ENCODE assay signal across 15 cellular contexts in the genomic region with DNA sequence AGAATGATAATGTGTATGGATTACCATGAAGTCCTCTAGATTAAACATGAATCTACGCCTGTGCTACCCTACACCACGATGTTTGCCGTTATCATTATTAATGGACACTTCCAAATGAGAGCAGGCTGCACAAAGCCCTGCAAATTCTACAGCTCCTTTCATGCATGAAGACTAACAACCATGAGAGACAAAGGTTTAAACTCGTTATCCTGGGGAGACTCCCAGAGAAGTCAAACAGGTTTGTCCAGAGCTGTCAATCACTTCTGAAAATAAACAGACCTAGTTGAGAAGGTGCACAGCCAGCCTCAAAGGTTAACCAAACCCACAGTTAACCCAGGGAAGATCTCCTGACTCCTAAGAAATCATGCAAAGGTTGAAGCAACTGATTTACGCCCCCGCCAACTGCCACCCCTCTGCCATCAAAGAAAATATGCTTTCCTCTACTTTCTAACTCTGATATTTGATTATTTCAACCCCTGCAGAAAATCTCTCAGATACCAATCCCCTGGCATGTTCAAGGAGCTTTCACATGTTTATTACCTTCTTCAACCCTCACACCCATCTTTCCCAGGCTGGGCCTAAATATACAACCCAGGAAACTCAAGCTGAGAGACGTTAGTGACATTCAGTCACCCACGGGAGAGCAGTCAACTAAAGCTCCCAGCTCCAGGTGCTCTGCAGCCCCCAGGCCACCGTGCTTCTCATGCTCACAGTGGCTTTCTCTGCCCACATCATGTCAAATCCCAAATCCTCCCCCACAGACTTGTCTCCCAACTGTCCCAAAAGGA. TPM values are rescaled to one million over a fixed set of nuclear protein-coding genes. Genes with fewer than 3 reads are reported as not detected.
DNase-seq lines count a peak whose midpoint lies in the region; TF ChIP-seq lines count a peak whose summit lies in the region.
"Had no signal": no experiment of that assay in that cellular context is flagged by ENCODE, and none has a peak within 500 bp of the region (broad histone marks: within the 10 kb centered on the region; RNA-seq: fewer than 3 reads in every experiment).

No MANE protein-coding gene starts in this region.

- peak; percentile 35 for DNase-seq in NCI-H1436 (lab: John Stamatoyannopoulos, UW)
- no peak for DNase-seq in NCI-H1436 treated with DMSO at 0.1 percent for 48 hours (lab: John Stamatoyannopoulos, UW)
- DNase-seq in NCI-H526 (lab: John Stamatoyannopoulos, UW): peak; percentile 96 to 97
- DNase-seq in iPS-NIHi11 (ENCODE audit: low spot score): peak; percentile 37
- peak; percentile 33 for DNase-seq in transverse colon
- DNase-seq in SJCRH30: no peak
- DNase-seq in D341Med (ENCODE audit: low spot score): no peak
- DNase-seq in Peyer's patch: no peak
- DNase-seq: 8988T; activated T-cell treated with anti-CD3 and anti-CD28 coated beads for 4 hours; amniotic stem cell; NCI-H1048; stimulated activated CD4-positive, alpha-beta T cell treated with anti-CD3 and anti-CD28 coated beads, Interleukin-12 subunit alpha, Interleukin-12 subunit beta, amount 100 ng/mL, for 4 hours had no signal

- H3K4me1 ChIP-seq in transverse colon: peaks cover 3 to 59% (median 32%) of the 10 kb centered on the region in 4 donors
- H3K4me1 ChIP-seq in SJCRH30: no peaks in the 10 kb centered on the region
- peaks cover 0 to 22% (median 0%) of the 10 kb centered on the region in 4 donors for H3K4me1 ChIP-seq in Peyer's patch

- no peak for TF ChIP-seq POLR2A in transverse colon (IDR thresholded peaks at IDR 0.05)
- no peak for TF ChIP-seq POLR2A in Peyer's patch (IDR thresholded peaks at IDR 0.05)

- WGBS in transverse colon (ENCODE audit: low coverage in 1 of 2), 2 donors: 45 to 60% methylated on average over 2 to 9 of the region's 9 CpGs

- H3K36me3 ChIP-seq in transverse colon (no peaks in the 10 kb centered on the region), SJCRH30 (no peaks in the 10 kb centered on the region), Peyer's patch (no peaks in the 10 kb centered on the region)
- H3K36me3 ChIP-seq: upper lobe of left lung had no signal

- in situ Hi-C loops in transverse colon (cut with MboI; ENCODE audit: low pct_ligation_motif_present in 1 of 4, low pct_unique_long_range_greater_than_20kb in 1 of 4, low sequenced_read_pairs in 3 of 4): no loop called here

- no peaks in the 10 kb centered on the region for H3K9me3 ChIP-seq in transverse colon
- no peaks in the 10 kb centered on the region for H3K9me3 ChIP-seq in SJCRH30 (replicated peaks)
- H3K9me3 ChIP-seq in Peyer's patch: no peaks in the 10 kb centered on the region
- H3K9me3 ChIP-seq: upper lobe of left lung had no signal

- intact Hi-C loops in transverse colon (cut with DNase I; ENCODE audit: low total_unique reads): no loop called here

- H3K27ac ChIP-seq in transverse colon (peak overlapping the region; percentile 64 to 88 (median 76)), SJCRH30 (no peak overlapping the region), Peyer's patch (peak overlapping the region in 1 of 4 donors; percentile 31)

- TF ChIP-seq CTCF in transverse colon (IDR thresholded peaks at IDR 0.05) (no peak), Peyer's patch (IDR thresholded peaks at IDR 0.05) (no peak)

- no peak for TF ChIP-seq EP300 in transverse colon (IDR thresholded peaks at IDR 0.05; ENCODE audit: low read depth)

- H3K27me3 ChIP-seq in transverse colon: no peaks in the 10 kb centered on the region
- H3K27me3 ChIP-seq in SJCRH30: no peaks in the 10 kb centered on the region
- H3K27me3 ChIP-seq in Peyer's patch: no peaks in the 10 kb centered on the region
- H3K27me3 ChIP-seq: upper lobe of left lung had no signal

- H3K4me3 ChIP-seq in transverse colon: no peak overlapping the region
- H3K4me3 ChIP-seq in SJCRH30: no peak overlapping the region
- H3K4me3 ChIP-seq in Peyer's patch: no peak overlapping the region
- H3K4me3 ChIP-seq: GM23338, upper lobe of left lung had no signal

RNA-seq across cellular contexts. Expression of gene MYO5B, which starts 35.9 kb away (rescaled TPM):
- total RNA-seq in transverse colon (100 to 1,000 TPM in 3 of 4 donors, 10 to 100 TPM in 1; 96.7 to 144 (median 114) TPM), Peyer's patch (100 to 1,000 TPM; 105 to 213 (median 183) TPM)
- 39.1 and 39.7 TPM in 2 replicates for total RNA-seq in SJCRH30 (2014; rRNA removed; shearing (Covaris generic))

Comparison
In these comparisons a context has a peak if more than half of its experiments do, and no peak if none do; other contexts are left out.
1. DNase-seq: peak in NCI-H1436 (single experiment), NCI-H526 (2 of 2), iPS-NIHi11 (single experiment) and transverse colon (single experiment); none in NCI-H1436 treated with DMSO at 0.1 percent for 48 hours (single experiment), SJCRH30 (0 of 2), D341Med (single experiment) and Peyer's patch (0 of 3).